ENCODE assay signal across 14 cellular contexts in the genomic region with DNA sequence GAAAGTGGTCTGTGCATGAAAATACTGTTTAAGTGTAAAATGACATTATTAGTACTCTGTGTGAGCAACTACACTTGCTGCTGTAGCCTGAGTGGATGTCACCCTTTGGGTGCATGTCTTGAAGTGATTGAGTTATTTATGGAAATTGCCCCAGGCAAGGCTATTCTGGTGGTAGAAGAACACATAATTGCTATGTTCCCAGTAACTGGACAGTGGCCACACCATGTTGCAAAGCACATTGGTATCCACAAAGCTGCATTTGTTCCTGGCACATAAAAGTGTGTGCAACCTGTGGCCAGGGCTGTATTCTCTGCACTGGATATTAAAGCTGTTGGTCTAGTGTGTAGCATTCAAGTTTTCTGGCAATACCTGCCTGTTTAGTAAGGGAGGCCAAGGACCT. TPM values are rescaled to one million over a fixed set of nuclear protein-coding genes. Genes with fewer than 3 reads are reported as not detected.
A peak's percentile ranks its signal among the peaks of the same experiment; 100 is the strongest.
DNase-seq lines count a peak whose midpoint lies in the region; ATAC-seq and TF ChIP-seq lines count a peak whose summit lies in the region.
"Had no signal": no experiment of that assay in that cellular context is flagged by ENCODE, and none has a peak within 500 bp of the region (broad histone marks: within the 10 kb centered on the region; RNA-seq: fewer than 3 reads in every experiment).

No MANE protein-coding gene starts in this region.

- no peak overlapping the region for H3K27ac Mint-ChIP-seq in stimulated activated naive B cell treated with anti-CD40 and anti-IgM and Interleukin-4, amounts not matched to agents 10 μg/mL and 1 μg/mL and 100 μg/mL, for 72 hours

- H3K27me3 Mint-ChIP-seq in stimulated activated naive B cell treated with anti-CD40 and anti-IgM and Interleukin-4, amounts not matched to agents 10 μg/mL and 1 μg/mL and 100 μg/mL, for 72 hours: no peaks in the 10 kb centered on the region

- no peak for TF ChIP-seq POLR2A in heart left ventricle (IDR thresholded peaks at IDR 0.05)

- peaks cover 52 to 56% of the 10 kb centered on the region in 2 donors for H3K36me3 Mint-ChIP-seq in stimulated activated naive B cell treated with anti-CD40 and anti-IgM and Interleukin-4, amounts not matched to agents 10 μg/mL and 1 μg/mL and 100 μg/mL, for 72 hours

- no peak overlapping the region for H3K4me3 Mint-ChIP-seq in stimulated activated naive B cell treated with anti-CD40 and anti-IgM and Interleukin-4, amounts not matched to agents 10 μg/mL and 1 μg/mL and 100 μg/mL, for 72 hours
- H3K4me3 Mint-ChIP-seq: CD8-positive, alpha-beta memory T cell had no signal

- DNase-seq in Right ventricle myocardium superior: no peak
- no peak for DNase-seq in left cardiac atrium
- peak in 1 of 5 donors; percentile 46 for DNase-seq in heart left ventricle
- no peak for DNase-seq in right cardiac atrium
- DNase-seq in activated CD4-positive, alpha-beta T cell treated with anti-CD3 and anti-CD28 coated beads, Interleukin-2, amount 50 U/mL, for 4 hours: no peak
- DNase-seq in stimulated activated naive B cell treated with anti-CD40 and anti-IgM and Interleukin-4, amounts not matched to agents 10 μg/mL and 1 μg/mL and 100 μg/mL, for 72 hours: no peak
- DNase-seq: 8988T; AML-193; Caco-2; CD8-positive, alpha-beta memory T cell; GM23248 had no signal

- H3K4me3 ChIP-seq in heart left ventricle: no peak overlapping the region
- H3K4me3 ChIP-seq in right cardiac atrium (ENCODE audit: low read length): no peak overlapping the region
- H3K4me3 ChIP-seq: BLaER1, GM23248 had no signal

- H3K27ac ChIP-seq in heart left ventricle (peak overlapping the region in 10 of 12 donors; percentile 38 to 92 (median 72)), right cardiac atrium (ENCODE audit: low read length) (peak overlapping the region; percentile 88)
- H3K27ac ChIP-seq: BLaER1, GM23248 had no signal

- TF ChIP-seq CTCF in heart left ventricle (IDR thresholded peaks at IDR 0.05): no peak

- no peaks in the 10 kb centered on the region for H3K9me3 ChIP-seq in heart left ventricle
- H3K9me3 ChIP-seq in right cardiac atrium (ENCODE audit: control insufficient read depth, low read length): no peaks in the 10 kb centered on the region
- H3K9me3 ChIP-seq: BLaER1, Caco-2 had no signal

- H3K4me1 Mint-ChIP-seq in stimulated activated naive B cell treated with anti-CD40 and anti-IgM and Interleukin-4, amounts not matched to agents 10 μg/mL and 1 μg/mL and 100 μg/mL, for 72 hours: peaks cover 4 to 10% of the 10 kb centered on the region in 2 donors
- H3K4me1 Mint-ChIP-seq: CD8-positive, alpha-beta memory T cell had no signal

- ATAC-seq in Right ventricle myocardium superior (ENCODE audit: poor library complexity) (peak; percentile 48), left cardiac atrium (no peak), heart left ventricle (peak; percentile 51 to 67 (median 62)), right cardiac atrium (peak; percentile 13 to 60), HG03280 (IDR thresholded peaks at IDR 0.05; ENCODE audit: unreplicated experiment) (no peak)
- no peak for ATAC-seq in stimulated activated naive B cell treated with anti-CD40 and anti-IgM and Interleukin-4, amounts not matched to agents 10 μg/mL and 1 μg/mL and 100 μg/mL, for 72 hours (replicated peaks)
- ATAC-seq: HCT116 had no signal

- H3K9me3 Mint-ChIP-seq in stimulated activated naive B cell treated with anti-CD40 and anti-IgM and Interleukin-4, amounts not matched to agents 10 μg/mL and 1 μg/mL and 100 μg/mL, for 72 hours: no peaks in the 10 kb centered on the region
- H3K9me3 Mint-ChIP-seq: CD8-positive, alpha-beta memory T cell had no signal

- peaks cover 0 to 100% (median 96%) of the 10 kb centered on the region in 9 donors for H3K36me3 ChIP-seq in heart left ventricle

- peaks cover 0 to 81% (median 45%) of the 10 kb centered on the region in 12 donors for H3K4me1 ChIP-seq in heart left ventricle
- peaks cover 15% of the 10 kb centered on the region for H3K4me1 ChIP-seq in right cardiac atrium (ENCODE audit: control insufficient read depth, insufficient read depth, low read length)
- H3K4me1 ChIP-seq: BLaER1, Caco-2 had no signal

- intact Hi-C loops in Right ventricle myocardium superior (cut with DNase I) (no loop called here), left cardiac atrium (cut with DNase I) (loop anchor here in 1 of 2 donors (2.0 kb wide), 1 partner anchor 20 kb away; no protein-coding TSS in a partner anchor), heart left ventricle (cut with DNase I) (no loop called here), right cardiac atrium (cut with DNase I) (no loop called here)

- no peaks in the 10 kb centered on the region for H3K27me3 ChIP-seq in heart left ventricle
- H3K27me3 ChIP-seq in right cardiac atrium (ENCODE audit: control insufficient read depth, insufficient read depth): no peaks in the 10 kb centered on the region
- H3K27me3 ChIP-seq: BLaER1 had no signal

RNA-seq across cellular contexts. Expression of a gene that starts 23.8 kb away (rescaled TPM):
- 40.6 TPM for total RNA-seq in Right ventricle myocardium superior
- 10 to 100 TPM; 32.0 to 47.1 TPM for total RNA-seq in left cardiac atrium
- 10 to 100 TPM; 31.6 to 93.7 (median 46.3) TPM for total RNA-seq in heart left ventricle
- 10 to 100 TPM; 34.1 to 37.7 TPM for polyA plus RNA-seq in heart left ventricle
- 10 to 100 TPM; 41.3 to 84.3 (median 47.2) TPM for total RNA-seq in right cardiac atrium
- polyA plus RNA-seq in right cardiac atrium: 49.4 TPM

RNA-seq across cellular contexts. Expression of a gene that starts 30.6 kb away (rescaled TPM):
- total RNA-seq in Right ventricle myocardium superior (not detected), left cardiac atrium (under 1 TPM in 1 of 2 donors, not detected in 1; 0.10 TPM), heart left ventricle (not detected), right cardiac atrium (under 1 TPM in 3 of 4 donors, not detected in 1; 0.11 to 0.31 (median 0.15) TPM)
- polyA plus RNA-seq in heart left ventricle (under 1 TPM in 1 of 2 donors, not detected in 1; 0.04 TPM), right cardiac atrium (0.07 TPM)
- total RNA-seq: Caco-2, GM23248 had no signal
- polyA plus RNA-seq: CD8-positive, alpha-beta memory T cell; GM23248 had no signal

RNA-seq across cellular contexts. Expression of a gene that starts 58.5 kb away (rescaled TPM):
- total RNA-seq in Right ventricle myocardium superior (7.5 TPM), left cardiac atrium (10 to 100 TPM; 10.2 to 14.6 TPM), heart left ventricle (10 to 100 TPM in 6 of 9 donors, 1 to 10 TPM in 3; 9.0 to 17.8 (median 10.6) TPM), right cardiac atrium (10 to 100 TPM in 3 of 4 donors, 1 to 10 TPM in 1; 9.2 to 12.0 (median 11.7) TPM)
- polyA plus RNA-seq in heart left ventricle (10 to 100 TPM in 1 of 2 donors, 1 to 10 TPM in 1; 5.5 to 12.0 TPM), right cardiac atrium (6.4 TPM)

Comparison
In these comparisons a context has a peak if more than half of its experiments do, and no peak if none do; other contexts are left out.
1. ATAC-seq: peak in Right ventricle myocardium superior (single experiment), heart left ventricle (4 of 4) and right cardiac atrium (2 of 2); none in left cardiac atrium (0 of 2), HG03280 (single experiment) and stimulated activated naive B cell treated with anti-CD40 and anti-IgM and Interleukin-4, amounts not matched to agents 10 μg/mL and 1 μg/mL and 100 μg/mL, for 72 hours (0 of 2).